21 cellular contexts compared by ENCODE assay signal in the genomic region with DNA sequence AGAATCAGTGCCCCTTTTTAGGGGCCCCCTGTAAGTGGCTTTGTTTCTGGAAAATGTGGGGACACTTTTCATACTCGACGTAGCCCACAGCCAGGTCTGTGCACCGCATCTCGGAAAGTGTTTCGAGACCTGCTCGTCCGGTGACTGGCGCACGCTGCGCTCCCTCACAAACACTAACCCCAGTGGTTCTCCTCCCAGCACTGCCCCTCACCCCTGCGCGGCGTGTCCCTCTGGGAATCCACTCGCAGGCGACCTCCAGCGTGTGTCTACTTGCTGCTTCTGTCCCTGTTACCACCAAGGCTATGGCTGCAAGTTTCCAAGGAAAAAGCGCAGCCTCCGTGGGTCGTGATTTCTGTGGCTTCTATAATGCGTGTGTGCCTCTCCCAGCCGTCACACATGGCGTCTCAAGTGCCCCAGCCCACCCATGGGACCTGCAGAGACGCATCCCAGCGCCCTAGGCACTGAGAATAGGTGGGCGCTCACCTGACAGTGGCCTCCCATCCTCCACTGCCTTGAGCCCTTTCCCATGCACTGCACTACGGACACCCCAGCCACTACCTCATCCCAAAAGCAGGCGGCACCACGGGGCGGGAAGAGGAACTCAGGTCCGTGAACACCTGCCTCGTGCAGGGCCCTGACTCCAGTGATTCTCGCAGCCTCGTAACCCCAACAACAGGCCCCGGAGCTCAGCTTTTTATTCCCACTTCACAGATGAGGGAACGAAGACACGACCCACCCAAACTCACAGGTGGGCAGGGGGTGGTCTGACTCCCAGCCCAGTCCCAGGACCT. TPM values are rescaled to one million over a fixed set of nuclear protein-coding genes. Genes with fewer than 3 reads are reported as not detected.
"Had no signal": no experiment of that assay in that cellular context is flagged by ENCODE, and none has a peak within 500 bp of the region (broad histone marks: within the 10 kb centered on the region; RNA-seq: fewer than 3 reads in every experiment).

No MANE protein-coding gene starts in this region.

- H3K4me3 ChIP-seq: dorsolateral prefrontal cortex, mucosa of descending colon, neural progenitor cell, prostate gland, right atrium auricular region, sigmoid colon, testis, tibial artery had no signal

- H3K27me3 ChIP-seq: dorsolateral prefrontal cortex, neural progenitor cell, right atrium auricular region, sigmoid colon, testis had no signal

- H3K9ac ChIP-seq: neural progenitor cell had no signal

- H2AFZ ChIP-seq: neural progenitor cell had no signal

- H3K4me2 ChIP-seq: neural progenitor cell had no signal

- FAIRE-seq: colon, frontal cortex, keratinocyte had no signal

- ATAC-seq: mucosa of descending colon; stimulated activated memory B cell treated with anti-CD40 and anti-IgM and Interleukin-4, amounts not matched to agents 10 μg/mL and 1 μg/mL and 100 μg/mL, for 72 hours; stimulated activated naive CD8-positive, alpha-beta T cell treated with anti-CD3 and anti-CD28 coated beads, Interleukin-15, Interleukin-2, amounts not matched to agents 100 U/mL and 50 U/mL, for 24 hours had no signal

- DNase-seq: dorsolateral prefrontal cortex; effector CD4-positive, alpha-beta T cell; head of caudate nucleus; mesenchymal stem cell; mucosa of descending colon; naive B cell; nucleus accumbens; sigmoid colon; stimulated activated CD4-positive, alpha-beta T cell treated with anti-CD3 and anti-CD28 coated beads, Interleukin-4, amount 100 ng/mL, for 4 hours; stimulated activated naive CD8-positive, alpha-beta T cell treated with anti-CD3 and anti-CD28 coated beads, Interleukin-15, Interleukin-2, amounts not matched to agents 100 U/mL and 50 U/mL, for 24 hours; substantia nigra; testis; tibial artery had no signal

- H3K36me3 ChIP-seq: neural progenitor cell, prostate gland, right atrium auricular region, sigmoid colon, tibial artery had no signal

- H3K27ac ChIP-seq: neural progenitor cell, prostate gland, right atrium auricular region, sigmoid colon, testis, tibial artery had no signal

- H3K9me3 ChIP-seq: mucosa of descending colon, prostate gland, right atrium auricular region, sigmoid colon, testis, tibial artery had no signal

- H3K4me1 ChIP-seq: neural progenitor cell, prostate gland, right atrium auricular region, sigmoid colon, testis, tibial artery had no signal

RNA-seq across cellular contexts. Expression of a gene that starts 49.3 kb away (rescaled TPM):
- total RNA-seq: fibroblast of villous mesenchyme had no signal
- polyA plus RNA-seq: keratinocyte had no signal
